Comparison of ENCODE assay signal across 9 cellular contexts in genomic region chr1:68819190-68819829, GRCh38.
DNase-seq lines count a peak whose midpoint lies in the region; ATAC-seq and TF ChIP-seq lines count a peak whose summit lies in the region.
"Had no signal": no experiment of that assay in that cellular context is flagged by ENCODE, and none has a peak within 500 bp of the region (broad histone marks: within the 10 kb centered on the region; RNA-seq: fewer than 3 reads in every experiment).

No MANE protein-coding gene starts in this region.

- peak; percentile 57 for TF ChIP-seq CTCF in left ventricle myocardium inferior (IDR thresholded peaks at IDR 0.05; ENCODE audit: borderline replicate concordance)

- no peak for DNase-seq in left ventricle myocardium inferior
- DNase-seq in left ventricle myocardium superior, result no peak
- peak; percentile 70 for DNase-seq in NCI-H82 (lab: John Stamatoyannopoulos, UW)
- DNase-seq in fibroblast of gingiva (ENCODE audit: low read depth), result peak; percentile 18
- no peak for DNase-seq in aorta
- no peak for DNase-seq in NCI-H2107 treated with DMSO at 0.1 percent for 48 hours (lab: John Stamatoyannopoulos, UW; ENCODE audit: unreplicated experiment)
- DNase-seq: stimulated activated CD4-positive, alpha-beta T cell treated with anti-CD3 and anti-CD28 coated beads, Interleukin-2, amount 100 ng/mL, for 24 hours had no signal

- H3K9me3 ChIP-seq in left ventricle myocardium inferior (replicated peaks), result no peaks in the 10 kb centered on the region
- H3K9me3 ChIP-seq in aorta (ENCODE audit: control insufficient read depth, low read length), result no peaks in the 10 kb centered on the region

- H3K36me3 ChIP-seq in left ventricle myocardium inferior (no peaks in the 10 kb centered on the region), aorta (ENCODE audit: control insufficient read depth in 1 of 2, insufficient read depth in 2 of 2, low read length in 1 of 2) (no peaks in the 10 kb centered on the region)

- 78 to 85% methylated on average over 4 of the region's 4 CpGs for WGBS in aorta, 2 donors

- ATAC-seq in left ventricle myocardium superior (no peak), aorta (ENCODE audit: low FRiP score) (peak; percentile 50), HG03432 (IDR thresholded peaks at IDR 0.05; ENCODE audit: unreplicated experiment) (no peak), GM18517 (IDR thresholded peaks at IDR 0.05; ENCODE audit: unreplicated experiment) (no peak)

- H3K27ac ChIP-seq in left ventricle myocardium inferior (replicated peaks) (no peak overlapping the region), aorta (ENCODE audit: low read depth in 1 of 2, low read length in 2 of 2) (no peak overlapping the region)

- intact Hi-C loops in left ventricle myocardium inferior (cut with micrococcal nuclease) (no loop called here), left ventricle myocardium superior (cut with micrococcal nuclease) (no loop called here), aorta (cut with DNase I) (no loop called here)

- no peaks in the 10 kb centered on the region for H3K4me1 ChIP-seq in left ventricle myocardium inferior
- no peaks in the 10 kb centered on the region for H3K4me1 ChIP-seq in aorta (ENCODE audit: control insufficient read depth in 1 of 2, insufficient read depth in 2 of 2, low read length in 2 of 2)

- H3K4me3 ChIP-seq in left ventricle myocardium inferior (no peak overlapping the region), aorta (ENCODE audit: low read length in 2 of 2) (no peak overlapping the region)

- H3K27me3 ChIP-seq in left ventricle myocardium inferior (ENCODE audit: low read depth), result no peaks in the 10 kb centered on the region
- no peaks in the 10 kb centered on the region for H3K27me3 ChIP-seq in aorta (ENCODE audit: control insufficient read depth in 1 of 2, insufficient read depth in 2 of 2, low read length in 1 of 2)

Comparison
In these comparisons a context has a peak if more than half of its experiments do, and no peak if none do; other contexts are left out.
1. DNase-seq: peak in NCI-H82 (single experiment) and fibroblast of gingiva (single experiment); none in left ventricle myocardium inferior (single experiment), left ventricle myocardium superior (single experiment), aorta (0 of 2) and NCI-H2107 treated with DMSO at 0.1 percent for 48 hours (single experiment).